8 cellular contexts compared by ENCODE assay signal in the genomic region with DNA sequence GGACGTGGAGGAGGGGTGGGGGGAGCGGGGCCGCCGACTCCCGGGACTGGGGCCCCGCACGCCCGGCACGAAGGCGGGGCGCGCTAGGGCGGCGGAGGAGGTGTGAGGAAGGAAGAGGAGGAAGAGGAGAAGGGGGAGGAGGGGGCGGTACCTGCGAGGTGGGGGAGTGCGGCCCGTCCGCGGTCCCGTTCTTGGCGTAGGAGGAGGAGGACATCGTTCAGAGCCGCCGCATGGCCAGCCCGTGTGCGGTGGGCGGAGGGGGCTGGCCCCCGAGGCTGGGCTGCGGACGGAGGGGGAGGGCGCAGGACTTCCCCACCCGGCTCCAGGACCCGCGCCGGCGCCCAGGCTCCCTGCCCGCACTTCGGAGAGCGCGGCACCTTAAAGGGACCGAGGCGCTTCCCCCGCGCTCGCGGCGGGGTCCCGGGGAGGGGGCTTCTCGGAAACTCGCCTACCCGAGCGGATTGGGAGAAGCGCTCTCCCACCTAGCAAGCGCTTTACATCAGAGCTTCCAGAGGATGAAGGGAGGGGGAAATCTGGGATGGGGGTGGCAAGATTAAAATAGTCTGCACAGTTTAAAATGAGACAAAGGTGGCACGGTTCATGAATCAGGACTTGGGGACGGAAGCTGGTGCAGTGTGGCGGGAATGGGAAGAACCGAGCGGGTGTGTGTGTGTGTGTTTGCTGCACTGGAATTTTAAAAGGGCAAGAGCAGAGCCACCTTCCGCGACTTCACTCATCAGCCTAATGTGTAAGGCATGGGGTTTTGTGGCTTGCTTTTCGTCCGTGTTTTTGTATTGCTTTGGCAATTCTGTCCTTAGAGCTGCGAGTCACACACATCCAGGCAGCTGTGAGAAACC. TPM values are rescaled to one million over a fixed set of nuclear protein-coding genes. Genes with fewer than 3 reads are reported as not detected.
DNase-seq lines count a peak whose midpoint lies in the region; ATAC-seq and TF ChIP-seq lines count a peak whose summit lies in the region.

Gene CACNB4 (minus strand): TSS at position 247 of the 857 bp plus-strand sequence.

- peak within 1 kb of the TSS; percentile 44; the same call in 1 of the 2 replicates for H3K27ac ChIP-seq in VCaP
- no peak within 1 kb of the TSS for H3K27ac ChIP-seq in fibroblast of lung (ENCODE audit: insufficient read depth, low read length)

- peaks cover 79% of the 10 kb centered on the region for H3K27me3 Mint-ChIP-seq in neural crest cell (ENCODE audit: low read depth)

- peaks cover 2% of the 10 kb centered on the region for H4K20me1 ChIP-seq in fibroblast of lung (ENCODE audit: control insufficient read depth, extremely low read depth, insufficient read depth, low read length)

- H3K79me2 ChIP-seq in fibroblast of lung (ENCODE audit: control insufficient read depth, insufficient read depth, low read length), result no peaks in the 10 kb centered on the region

- TF ChIP-seq CTCF in VCaP (conservative IDR thresholded peaks at IDR 0.05) (no peak), fibroblast of lung (conservative IDR thresholded peaks at IDR 0.05 in 1 of 2, IDR thresholded peaks at IDR 0.05 in 1 of 2; ENCODE audit: low read depth in 1 of 2, low read length in 2 of 2) (no peak), neural crest cell (conservative IDR thresholded peaks at IDR 0.05) (no peak)

- no peaks in the 10 kb centered on the region for H3K9me3 ChIP-seq in fibroblast of lung (ENCODE audit: control insufficient read depth, insufficient read depth, low read depth, low read length)

- H3K27ac Mint-ChIP-seq in neural crest cell (ENCODE audit: unreplicated experiment), result peak within 1 kb of the TSS; percentile 64

- H3K27me3 ChIP-seq in fibroblast of lung (ENCODE audit: control insufficient read depth, insufficient read depth, low read length), result peaks cover 23% of the 10 kb centered on the region

- H3K36me3 ChIP-seq in fibroblast of lung (ENCODE audit: control insufficient read depth, insufficient read depth, low read length), result no peaks in the 10 kb centered on the region

- peak within 1 kb of the TSS; percentile 98 for H3K4me2 ChIP-seq in fibroblast of lung (ENCODE audit: extremely low read depth, insufficient read depth, low read length)

- H2AFZ ChIP-seq in fibroblast of lung (ENCODE audit: low read length), result peak within 1 kb of the TSS; percentile 41

- H3K4me1 ChIP-seq in fibroblast of lung (ENCODE audit: control insufficient read depth, extremely low read depth, insufficient read depth, low read length), result peaks cover 7% of the 10 kb centered on the region

- no peaks in the 10 kb centered on the region for H3K36me3 Mint-ChIP-seq in neural crest cell (ENCODE audit: low read depth)

- H3K4me3 ChIP-seq in fibroblast of lung (replicated peaks in 1 of 4; ENCODE audit: control extremely low read depth in 1 of 4, insufficient read depth in 1 of 4, low read depth in 3 of 4, low read length in 4 of 4), result peak within 1 kb of the TSS; percentile 51 to 68 (median 64)

- peak within 1 kb of the TSS; percentile 93 for H3K4me3 Mint-ChIP-seq in neural crest cell

- H3K4me1 Mint-ChIP-seq in neural crest cell, result peaks cover 16% of the 10 kb centered on the region

- peak within 1 kb of the TSS; percentile 11 for H3K9ac ChIP-seq in fibroblast of lung (ENCODE audit: insufficient read depth, low read length)

- no peaks in the 10 kb centered on the region for H3K9me3 Mint-ChIP-seq in neural crest cell

- DNase-seq in activated CD4-positive, alpha-beta T cell treated with anti-CD3 and anti-CD28 coated beads for 48 hours, result peak; percentile 8
- DNase-seq in activated CD4-positive, alpha-beta T cell treated with anti-CD3 and anti-CD28 coated beads for 1 hour, result no peak
- peak in 1 of 2 donors; percentile 17 for DNase-seq in fibroblast of lung (ENCODE audit: low read depth in 2 of 2)
- DNase-seq in neural crest cell (ENCODE audit: low read depth, low spot score), result peak; percentile 8
- no peak for DNase-seq in epidermal melanocyte (ENCODE audit: insufficient read length, low spot score)
- DNase-seq in NK-92 treated with Interleukin-12 subunit alpha and Interleukin-12 subunit beta, amount 100 ng/mL, for 24 hours (lab: John Stamatoyannopoulos, UW), result no peak

- peak; percentile 32 for ATAC-seq in HG03159 (IDR thresholded peaks at IDR 0.05; ENCODE audit: unreplicated experiment)

RNA-seq across cellular contexts. Expression of gene CACNB4, which starts in this region (rescaled TPM):
- total RNA-seq in fibroblast of lung (0.66 and 2.1 TPM in 2 replicates), neural crest cell (6.0 and 6.9 TPM in 2 replicates)
- polyA plus RNA-seq in fibroblast of lung, result 0.85 and 2.5 TPM in 2 replicates
- polyA plus RNA-seq in fibroblast of lung (2012), result 0.33 and 1.3 TPM in 2 replicates
- polyA minus RNA-seq in fibroblast of lung (ENCODE audit: low replicate concordance), result 0.08 and 0.15 TPM in 2 replicates

Comparison
In these comparisons a context has a peak if more than half of its experiments do, and no peak if none do; other contexts are left out.
1. DNase-seq: peak in activated CD4-positive, alpha-beta T cell treated with anti-CD3 and anti-CD28 coated beads for 48 hours (single experiment) and neural crest cell (single experiment); none in activated CD4-positive, alpha-beta T cell treated with anti-CD3 and anti-CD28 coated beads for 1 hour (single experiment), epidermal melanocyte (single experiment) and NK-92 treated with Interleukin-12 subunit alpha and Interleukin-12 subunit beta, amount 100 ng/mL, for 24 hours (single experiment).